Comparison of ENCODE assay signal across 8 cellular contexts in the genomic region with DNA sequence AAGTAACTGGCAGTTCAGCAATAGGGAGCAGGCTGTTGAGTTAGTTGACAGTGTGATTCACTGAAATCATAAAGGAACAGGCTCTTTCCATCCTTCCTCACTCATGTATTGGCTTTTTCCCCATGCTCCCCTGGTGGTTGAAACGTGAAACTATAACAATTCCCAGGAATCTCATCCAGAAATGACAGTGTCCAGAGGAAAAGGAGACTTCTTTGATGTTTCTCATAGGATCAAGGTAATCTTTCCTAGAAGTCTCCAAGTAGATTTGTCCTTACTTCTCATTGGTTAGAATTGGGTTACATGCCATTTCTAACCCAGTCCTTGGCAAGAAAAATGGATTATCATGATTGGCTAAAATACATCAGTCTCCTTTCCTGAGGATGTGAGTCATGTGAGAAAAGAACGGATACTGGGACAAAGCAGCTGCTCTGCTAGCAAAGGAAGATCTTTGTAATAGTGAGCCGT. TPM values are rescaled to one million over a fixed set of nuclear protein-coding genes. Genes with fewer than 3 reads are reported as not detected.
DNase-seq lines count a peak whose midpoint lies in the region; ATAC-seq and TF ChIP-seq lines count a peak whose summit lies in the region.

No MANE protein-coding gene starts in this region.

- peaks cover 25% of the 10 kb centered on the region for H3K79me2 ChIP-seq in neural progenitor cell (ENCODE audit: low read depth)

- no peak overlapping the region for H2AFZ ChIP-seq in neural progenitor cell (replicated peaks)

- no peak overlapping the region for H3K9ac ChIP-seq in neural progenitor cell

- H3F3A ChIP-seq in neural progenitor cell (ENCODE audit: low read depth) = no peaks in the 10 kb centered on the region

- no peaks in the 10 kb centered on the region for H3K27me3 ChIP-seq in neural progenitor cell

- no peak overlapping the region for H3K4me3 ChIP-seq in epithelial cell of proximal tubule (ENCODE audit: low read depth, low read length)
- no peak overlapping the region for H3K4me3 ChIP-seq in neural progenitor cell

- no peak overlapping the region for H3K4me3 Mint-ChIP-seq in neural progenitor cell

- ATAC-seq in HG03039 (IDR thresholded peaks at IDR 0.05; ENCODE audit: unreplicated experiment) = no peak
- no peak for ATAC-seq in HG03521 (IDR thresholded peaks at IDR 0.05; ENCODE audit: unreplicated experiment)

- H3K4me1 Mint-ChIP-seq in neural progenitor cell = no peaks in the 10 kb centered on the region

- H3K27ac Mint-ChIP-seq in neural progenitor cell = no peak overlapping the region

- peaks cover 26% of the 10 kb centered on the region for H3K36me3 Mint-ChIP-seq in neural progenitor cell

- H3K27ac ChIP-seq in neural progenitor cell (no peak overlapping the region), substantia nigra (ENCODE audit: low read depth, low read length, poor library complexity, severe bottlenecking) (no peak overlapping the region)

- DNase-seq in DMS53 treated with DMSO at 0.1 percent for 48 hours (lab: John Stamatoyannopoulos, UW; ENCODE audit: unreplicated experiment) (peak; percentile 28), NCI-H526 treated with DMSO at 0.1 percent for 48 hours (lab: John Stamatoyannopoulos, UW) (peak; percentile 1), epithelial cell of proximal tubule (ENCODE audit: low read depth) (peak; percentile 16), neural progenitor cell (ENCODE audit: low spot score) (peak; percentile 24), SKM-1 treated with dmso at 0.1 percent for 144 hours (lab: John Stamatoyannopoulos, UW; ENCODE audit: unreplicated experiment) (no peak), substantia nigra (lab: John Stamatoyannopoulos, UW) (no peak)

- no peaks in the 10 kb centered on the region for H3K4me1 ChIP-seq in neural progenitor cell

- peaks cover 16% of the 10 kb centered on the region for H3K36me3 ChIP-seq in neural progenitor cell

- TF ChIP-seq CTCF in epithelial cell of proximal tubule (conservative IDR thresholded peaks at IDR 0.05; ENCODE audit: low read depth, low read length) (peak; percentile 78), neural progenitor cell (IDR thresholded peaks at IDR 0.05) (peak; percentile 53)

- no peaks in the 10 kb centered on the region for H3K9me3 Mint-ChIP-seq in neural progenitor cell

- H3K27me3 Mint-ChIP-seq in neural progenitor cell (ENCODE audit: insufficient read depth, low read depth) = no peaks in the 10 kb centered on the region

- H3K4me2 ChIP-seq in neural progenitor cell = no peak overlapping the region

- no peaks in the 10 kb centered on the region for H3K9me3 ChIP-seq in neural progenitor cell (ENCODE audit: low read depth)

- H4K20me1 ChIP-seq in neural progenitor cell (ENCODE audit: low read depth) = peaks cover 7% of the 10 kb centered on the region

RNA-seq across cellular contexts. Expression of a gene that starts 14.4 kb away (rescaled TPM):
- total RNA-seq in epithelial cell of proximal tubule (59.8 and 61.9 TPM in 2 replicates), neural progenitor cell (ENCODE audit: low replicate concordance) (47.1 and 52.9 TPM in 2 replicates)

RNA-seq across cellular contexts. Expression of a gene that starts 14.5 kb away (rescaled TPM):
- total RNA-seq in epithelial cell of proximal tubule (16.0 and 16.9 TPM in 2 replicates), neural progenitor cell (ENCODE audit: low replicate concordance) (36.2 and 43.9 TPM in 2 replicates)

Comparison
In these comparisons a context has a peak if more than half of its experiments do, and no peak if none do; other contexts are left out.
1. DNase-seq: peak in DMS53 treated with DMSO at 0.1 percent for 48 hours (single experiment), NCI-H526 treated with DMSO at 0.1 percent for 48 hours (single experiment), epithelial cell of proximal tubule (single experiment) and neural progenitor cell (single experiment); none in SKM-1 treated with dmso at 0.1 percent for 144 hours (single experiment) and substantia nigra (0 of 49).